17 cellular contexts compared by ENCODE assay signal in the genomic region with DNA sequence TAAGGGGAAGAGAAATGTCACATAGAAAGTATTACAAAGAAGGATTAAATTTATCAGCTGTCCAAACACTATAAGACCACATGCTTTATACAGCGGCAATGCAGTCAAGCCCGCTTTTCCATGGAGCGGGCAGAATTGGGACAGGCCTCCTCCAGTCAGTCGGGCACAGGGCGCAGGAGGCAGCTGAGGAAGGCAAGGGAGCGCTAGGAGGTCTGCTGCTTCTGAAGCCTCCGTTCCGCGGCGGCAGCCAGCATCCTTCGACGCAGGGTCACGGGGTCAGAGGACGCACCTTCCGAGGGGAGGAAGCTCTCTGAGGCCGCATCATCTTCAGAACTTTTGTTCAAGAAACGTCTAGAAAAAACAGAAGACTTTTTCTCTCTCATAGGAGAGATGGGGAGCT.
A peak's percentile ranks its signal among the peaks of the same experiment; 100 is the strongest.
DNase-seq lines count a peak whose midpoint lies in the region; ATAC-seq lines count a peak whose summit lies in the region.
"Had no signal": no experiment of that assay in that cellular context is flagged by ENCODE, and none has a peak within 500 bp of the region (broad histone marks: within the 10 kb centered on the region; RNA-seq: fewer than 3 reads in every experiment).

No MANE protein-coding gene starts in this region.

- H3K9me3 ChIP-seq in neuronal stem cell (replicated peaks in 1 of 2; ENCODE audit: control insufficient read depth in 2 of 2, insufficient read depth in 1 of 2, low read depth in 1 of 2, low read length in 2 of 2): no peaks in the 10 kb centered on the region
- no peaks in the 10 kb centered on the region for H3K9me3 ChIP-seq in aorta (ENCODE audit: control insufficient read depth, low read length)
- H3K9me3 ChIP-seq: BLaER1 treated with 17β-estradiol and CSF1 and Interleukin-3, amounts not matched to agents 10 nM and 100 nM had no signal

- no peak overlapping the region for H4K8ac ChIP-seq in neuronal stem cell (ENCODE audit: low read depth, low read length)

- H3K4me1 Mint-ChIP-seq in activated T-helper 17 cell treated with anti-CD3 and anti-CD28 coated beads, Interleukin-2, amount 50 U/mL, for 72 hours: no peaks in the 10 kb centered on the region

- H3K9ac ChIP-seq in neuronal stem cell (ENCODE audit: low read depth, low read length, poor library complexity): no peak overlapping the region
- H3K9ac ChIP-seq: BLaER1 treated with 17β-estradiol and CSF1 and Interleukin-3, amounts not matched to agents 10 nM and 100 nM had no signal

- H3K4me3 Mint-ChIP-seq in activated T-helper 17 cell treated with anti-CD3 and anti-CD28 coated beads, Interleukin-2, amount 50 U/mL, for 72 hours: no peak overlapping the region
- H3K4me3 Mint-ChIP-seq: CD8-positive, alpha-beta T cell had no signal

- peak overlapping the region; percentile 13 for H3K18ac ChIP-seq in neuronal stem cell (ENCODE audit: low read length)

- H3K27me3 ChIP-seq in neuronal stem cell (ENCODE audit: control insufficient read depth in 3 of 3, insufficient read depth in 3 of 3, low read depth in 1 of 3, low read length in 3 of 3) (no peaks in the 10 kb centered on the region), aorta (ENCODE audit: control insufficient read depth in 1 of 2, insufficient read depth in 2 of 2, low read length in 1 of 2) (no peaks in the 10 kb centered on the region)
- H3K27me3 ChIP-seq: BLaER1 treated with 17β-estradiol and CSF1 and Interleukin-3, amounts not matched to agents 10 nM and 100 nM had no signal

- peak overlapping the region; percentile 77 for H3K23ac ChIP-seq in neuronal stem cell (ENCODE audit: low read depth, low read length, poor library complexity)

- no peak overlapping the region for H3K14ac ChIP-seq in neuronal stem cell (ENCODE audit: low read length)

- DNase-seq in left ventricle myocardium superior: peak; percentile 23
- no peak for DNase-seq in Right ventricle myocardium superior
- no peak for DNase-seq in neuronal stem cell (ENCODE audit: low spot score)
- DNase-seq in aorta: peak; percentile 27 to 71
- DNase-seq in NCI-H82 treated with DMSO at 0.1 percent for 48 hours (lab: John Stamatoyannopoulos, UW; ENCODE audit: unreplicated experiment): no peak
- DNase-seq: CD8-positive, alpha-beta T cell; GOT3; NCI-H1105 treated with DMSO at 0.1 percent for 48 hours; NCI-H1694; NCI-H510A; NCI-H748 treated with DMSO at 0.1 percent for 48 hours; OCI-M1; SIG-M5 had no signal

- H3K4me3 ChIP-seq in neuronal stem cell (ENCODE audit: low read length in 2 of 2) (no peak overlapping the region), aorta (ENCODE audit: low read length in 2 of 2) (no peak overlapping the region)
- H3K4me3 ChIP-seq: BLaER1 treated with 17β-estradiol and CSF1 and Interleukin-3, amounts not matched to agents 10 nM and 100 nM had no signal

- peaks cover 4 to 11% of the 10 kb centered on the region in 2 donors for H3K4me1 ChIP-seq in neuronal stem cell (ENCODE audit: control insufficient read depth in 2 of 2, insufficient read depth in 1 of 2, low read depth in 1 of 2, low read length in 2 of 2)
- no peaks in the 10 kb centered on the region for H3K4me1 ChIP-seq in aorta (ENCODE audit: control insufficient read depth in 1 of 2, insufficient read depth in 2 of 2, low read length in 2 of 2)

- no peak overlapping the region for H2BK12ac ChIP-seq in neuronal stem cell (ENCODE audit: low read length)

- H3K27me3 Mint-ChIP-seq in activated T-helper 17 cell treated with anti-CD3 and anti-CD28 coated beads, Interleukin-2, amount 50 U/mL, for 72 hours: no peaks in the 10 kb centered on the region

- no CpG with 5 or more reads among the region's 17 CpGs for WGBS in neuronal stem cell (ENCODE audit: extremely low coverage in 2 of 2, insufficient read length in 2 of 2, insufficient replicate concordance in 1 of 2), 2 donors
- WGBS in aorta, 2 donors: 92 to 93% methylated on average over 17 of the region's 17 CpGs

- no peak overlapping the region for H2BK120ac ChIP-seq in neuronal stem cell (ENCODE audit: low read depth, low read length)

- H2AFZ ChIP-seq in neuronal stem cell (ENCODE audit: low read length): no peak overlapping the region

- H2BK5ac ChIP-seq in neuronal stem cell (ENCODE audit: low read length): no peak overlapping the region

- intact Hi-C loops in left ventricle myocardium superior (cut with micrococcal nuclease) (no loop called here), Right ventricle myocardium superior (cut with DNase I) (no loop called here), aorta (cut with DNase I) (no loop called here)

- no peak overlapping the region for H3K4ac ChIP-seq in neuronal stem cell (ENCODE audit: low read length)

- H3K36me3 ChIP-seq in neuronal stem cell (replicated peaks in 1 of 2; ENCODE audit: control insufficient read depth in 2 of 2, insufficient read depth in 2 of 2, low read length in 2 of 2) (peaks cover 21 to 69% of the 10 kb centered on the region in 2 donors), aorta (ENCODE audit: control insufficient read depth in 1 of 2, insufficient read depth in 2 of 2, low read length in 1 of 2) (peaks cover 5 to 17% of the 10 kb centered on the region in 2 donors)

- H2AK5ac ChIP-seq in neuronal stem cell (ENCODE audit: low read depth, low read length): no peak overlapping the region

- H3K27ac Mint-ChIP-seq in activated T-helper 17 cell treated with anti-CD3 and anti-CD28 coated beads, Interleukin-2, amount 50 U/mL, for 72 hours: peak overlapping the region; percentile 12
- H3K27ac Mint-ChIP-seq: CD8-positive, alpha-beta T cell had no signal

- no peak overlapping the region for H3K4me2 ChIP-seq in neuronal stem cell (ENCODE audit: insufficient read depth, low read length, poor library complexity, severe bottlenecking)
- H3K4me2 ChIP-seq: BLaER1 treated with 17β-estradiol and CSF1 and Interleukin-3, amounts not matched to agents 10 nM and 100 nM had no signal

- no peaks in the 10 kb centered on the region for H3K9me3 Mint-ChIP-seq in activated T-helper 17 cell treated with anti-CD3 and anti-CD28 coated beads, Interleukin-2, amount 50 U/mL, for 72 hours
- H3K9me3 Mint-ChIP-seq: CD8-positive, alpha-beta T cell had no signal

- peaks cover 3% of the 10 kb centered on the region for H3K79me1 ChIP-seq in neuronal stem cell (ENCODE audit: low read depth, low read length)

- H2BK15ac ChIP-seq in neuronal stem cell (ENCODE audit: low read length): no peak overlapping the region

- H3K27ac ChIP-seq in neuronal stem cell (replicated peaks; ENCODE audit: low read length): no peak overlapping the region
- H3K27ac ChIP-seq in aorta (ENCODE audit: low read depth in 1 of 2, low read length in 2 of 2): no peak overlapping the region
- H3K27ac ChIP-seq: BLaER1 treated with 17β-estradiol and CSF1 and Interleukin-3, amounts not matched to agents 10 nM and 100 nM had no signal

- ATAC-seq in left ventricle myocardium superior: no peak
- no peak for ATAC-seq in Right ventricle myocardium superior (ENCODE audit: poor library complexity)
- ATAC-seq in activated T-helper 17 cell treated with anti-CD3 and anti-CD28 coated beads, Interleukin-2, amount 50 U/mL, for 72 hours (replicated peaks): no peak
- ATAC-seq in aorta (ENCODE audit: low FRiP score): no peak
- no peak for ATAC-seq in HG02759 (IDR thresholded peaks at IDR 0.05; ENCODE audit: unreplicated experiment)
- ATAC-seq: CD8-positive, alpha-beta T cell; HCT116 had no signal

- no peak overlapping the region for H4K91ac ChIP-seq in neuronal stem cell (ENCODE audit: low read depth, low read length, poor library complexity)

- peaks cover 60% of the 10 kb centered on the region for H3K36me3 Mint-ChIP-seq in activated T-helper 17 cell treated with anti-CD3 and anti-CD28 coated beads, Interleukin-2, amount 50 U/mL, for 72 hours (ENCODE audit: low read depth)

Comparison
In these comparisons a context has a peak if more than half of its experiments do, and no peak if none do; other contexts are left out.
1. DNase-seq: peak in left ventricle myocardium superior (single experiment) and aorta (2 of 2); none in Right ventricle myocardium superior (single experiment), neuronal stem cell (single experiment) and NCI-H82 treated with DMSO at 0.1 percent for 48 hours (single experiment).